ENCODE assay signal across 8 cellular contexts in genomic region chr2:216015722-216016464, GRCh38. TPM values are rescaled to one million over a fixed set of nuclear protein-coding genes. Genes with fewer than 3 reads are reported as not detected.
DNase-seq lines count a peak whose midpoint lies in the region; ATAC-seq and TF ChIP-seq lines count a peak whose summit lies in the region.

No MANE protein-coding gene starts in this region.

- H3K27me3 Mint-ChIP-seq in activated CD8-positive, alpha-beta T cell treated with anti-CD3 and anti-CD28 coated beads, Interleukin-2, amount 10 ng/mL, durations not matched to agents 7 days and 5 days (ENCODE audit: low read depth) = no peaks in the 10 kb centered on the region

- peak overlapping the region; percentile 91 for H3K27ac Mint-ChIP-seq in activated CD8-positive, alpha-beta T cell treated with anti-CD3 and anti-CD28 coated beads, Interleukin-2, amount 10 ng/mL, durations not matched to agents 7 days and 5 days

- peak overlapping the region; percentile 34 for H2AK9ac ChIP-seq in IMR-90 (replicated peaks; ENCODE audit: low read depth, low read length, poor library complexity)

- no peak overlapping the region for H2BK15ac ChIP-seq in IMR-90 (ENCODE audit: low read depth, low read length)

- H3K4me3 ChIP-seq in IMR-90 (ENCODE audit: insufficient read depth, low read depth, low read length) = no peak overlapping the region

- no peak overlapping the region for H4K5ac ChIP-seq in IMR-90 (ENCODE audit: low read depth, low read length)

- ATAC-seq in GM21423 (IDR thresholded peaks at IDR 0.05; ENCODE audit: unreplicated experiment) (peak; percentile 84), IMR-90 (ENCODE audit: low read depth) (no peak)
- ATAC-seq in activated CD8-positive, alpha-beta T cell treated with anti-CD3 and anti-CD28 coated beads, Interleukin-2, amount 10 ng/mL, durations not matched to agents 7 days and 5 days = peak; percentile 74

- no peak overlapping the region for H2BK20ac ChIP-seq in IMR-90 (ENCODE audit: low read depth, low read length)

- H3K23ac ChIP-seq in IMR-90 (ENCODE audit: low read depth, low read length) = no peak overlapping the region

- no peak overlapping the region for H3K4me2 ChIP-seq in IMR-90 (ENCODE audit: low read depth, low read length)

- no peak overlapping the region for H3K27ac ChIP-seq in IMR-90 (ENCODE audit: insufficient read depth, low read length)

- intact Hi-C loops in IMR-90 (cut with micrococcal nuclease) = no loop called here

- POLR2A ChIA-PET in IMR-90 (lab: Charles Lee; ENCODE audit: unreplicated experiment) = no interaction called here
- POLR2A ChIA-PET in activated CD8-positive, alpha-beta T cell treated with anti-CD3 and anti-CD28 coated beads, Interleukin-2, amount 10 ng/mL, durations not matched to agents 7 days and 5 days (lab: Charles Lee) = interaction anchor here (0.8 to 1.8 kb wide), 5 partner anchors 10 to 337 kb away, joined by 3 to 12 read pairs (median 3); partner anchors contain the start of gene XRCC5

- H3K36me3 Mint-ChIP-seq in activated CD8-positive, alpha-beta T cell treated with anti-CD3 and anti-CD28 coated beads, Interleukin-2, amount 10 ng/mL, durations not matched to agents 7 days and 5 days (ENCODE audit: low read depth) = peaks cover 7% of the 10 kb centered on the region

- dilution Hi-C loops in IMR-90 (cut with HindIII; ENCODE audit: low sequenced_read_pairs, unreplicated experiment) = no loop called here

- 75% methylated on average over 1 of the region's 5 CpGs; no CpG with 5 or more reads in 1 of the 2 experiments for WGBS in IMR-90 (ENCODE audit: extremely low coverage in 2 of 2, insufficient read length in 1 of 2), 2 experiments

- H3K27me3 ChIP-seq in IMR-90 (ENCODE audit: control insufficient read depth, insufficient read depth, low read length) = no peaks in the 10 kb centered on the region

- no peak for TF ChIP-seq RAD21 in IMR-90 (IDR thresholded peaks at IDR 0.05; ENCODE audit: low read length)

- H3K56ac ChIP-seq in IMR-90 (ENCODE audit: extremely low read depth, insufficient read depth, low read length) = no peak overlapping the region

- no peak overlapping the region for H2AK5ac ChIP-seq in IMR-90 (ENCODE audit: low read depth, low read length)

- H3K14ac ChIP-seq in IMR-90 (replicated peaks; ENCODE audit: low read depth, low read length) = no peak overlapping the region

- no peak overlapping the region for H3K4ac ChIP-seq in IMR-90 (ENCODE audit: low read depth, low read length)

- H3K9me3 ChIP-seq in IMR-90 (ENCODE audit: control insufficient read depth, insufficient read depth, low read length) = no peaks in the 10 kb centered on the region

- in situ Hi-C loops in GM13976 (cut with MboI; ENCODE audit: low sequenced_read_pairs, unreplicated experiment) (loop anchor here (5.0 kb wide), 1 partner anchor 64 kb away; no protein-coding TSS in a partner anchor), IMR-90 (cut with MboI; ENCODE audit: low sequenced_read_pairs) (no loop called here)

- H2AFZ ChIP-seq in IMR-90 (replicated peaks; ENCODE audit: low read length, poor library complexity) = no peak overlapping the region

- no peaks in the 10 kb centered on the region for H4K20me1 ChIP-seq in IMR-90 (ENCODE audit: insufficient read depth, low read length)

- H3K9me3 Mint-ChIP-seq in activated CD8-positive, alpha-beta T cell treated with anti-CD3 and anti-CD28 coated beads, Interleukin-2, amount 10 ng/mL, durations not matched to agents 7 days and 5 days (ENCODE audit: insufficient read depth) = peaks cover 5% of the 10 kb centered on the region

- no peaks in the 10 kb centered on the region for H3K9me1 ChIP-seq in IMR-90 (ENCODE audit: insufficient read depth, low read length)

- no peak for TF ChIP-seq CTCF in GM13976 (IDR thresholded peaks at IDR 0.05; ENCODE audit: borderline replicate concordance, control extremely low read depth, extremely low read depth, insufficient read depth, missing control alignments)
- no peak for TF ChIP-seq CTCF in IMR-90 (conservative IDR thresholded peaks at IDR 0.05; ENCODE audit: low read depth, low read length)

- H4K8ac ChIP-seq in IMR-90 (ENCODE audit: low read depth in 2 of 2, low read length in 2 of 2) = no peak overlapping the region

- peaks cover 56% of the 10 kb centered on the region for H3K4me1 Mint-ChIP-seq in activated CD8-positive, alpha-beta T cell treated with anti-CD3 and anti-CD28 coated beads, Interleukin-2, amount 10 ng/mL, durations not matched to agents 7 days and 5 days (ENCODE audit: low read depth)

- peak overlapping the region; percentile 62 for H3K4me3 Mint-ChIP-seq in activated CD8-positive, alpha-beta T cell treated with anti-CD3 and anti-CD28 coated beads, Interleukin-2, amount 10 ng/mL, durations not matched to agents 7 days and 5 days

- BruUV-seq in IMR-90 (replicated peaks; lab: Mats Ljungman, UMichigan) = no TSS peak

- no peak overlapping the region for H3K9ac ChIP-seq in IMR-90 (ENCODE audit: low read depth, low read length)

- TF ChIP-seq POLR2A in IMR-90 (IDR thresholded peaks at IDR 0.05; ENCODE audit: low read depth, low read length) = no peak

- H3K36me3 ChIP-seq in IMR-90 (ENCODE audit: control insufficient read depth, insufficient read depth, low read length) = no peaks in the 10 kb centered on the region

- H3K18ac ChIP-seq in IMR-90 (ENCODE audit: low read depth, low read length) = no peak overlapping the region

- no peak overlapping the region for H2BK120ac ChIP-seq in IMR-90 (ENCODE audit: low read depth, low read length)

- CTCF ChIA-PET in IMR-90 (lab: Yijun Ruan, JAX) = no interaction called here
- CTCF ChIA-PET in activated CD8-positive, alpha-beta T cell treated with anti-CD3 and anti-CD28 coated beads, Interleukin-2, amount 10 ng/mL, durations not matched to agents 7 days and 5 days (lab: Charles Lee) = interaction anchor here (0.7 to 11.0 kb wide), 14 partner anchors 8 to 104 kb away, joined by 3 to 138 read pairs (median 4); partner anchors contain the start of gene XRCC5

- peaks cover 2% of the 10 kb centered on the region; the same call in 1 of the 2 replicates for H3K4me1 ChIP-seq in IMR-90 (ENCODE audit: control insufficient read depth, insufficient read depth, low read length)

- no peak overlapping the region for H2BK5ac ChIP-seq in IMR-90 (ENCODE audit: low read depth, low read length, poor library complexity, severe bottlenecking)

- H3K79me1 ChIP-seq in IMR-90 (ENCODE audit: low read depth in 1 of 2, low read length in 2 of 2) = no peaks in the 10 kb centered on the region

- peak; percentile 65 for DNase-seq in GM13976 (ENCODE audit: low spot score)
- DNase-seq in IMR-90 = no peak
- peak; percentile 81 for DNase-seq in activated CD8-positive, alpha-beta T cell treated with anti-CD3 and anti-CD28 coated beads, Interleukin-2, amount 10 ng/mL, durations not matched to agents 7 days and 5 days
- DNase-seq in stimulated activated CD4-positive, alpha-beta T cell treated with anti-CD3 and anti-CD28 coated beads, Interleukin-2, amount 100 ng/mL, for 24 hours = peak; percentile 32 to 48
- DNase-seq in NCI-H1048 (lab: John Stamatoyannopoulos, UW) = no peak
- DNase-seq in SW 1271 (lab: John Stamatoyannopoulos, UW) = no peak
- no peak for DNase-seq in cortex of kidney (lab: John Stamatoyannopoulos, UW)

- H4K91ac ChIP-seq in IMR-90 (ENCODE audit: insufficient read depth, low read depth, low read length) = no peak overlapping the region

TF ChIP-seq in IMR-90, 13 proteins besides CTCF, POLR2A, EP300 and RAD21:
- no peak for TF ChIP-seq RFX5 (IDR thresholded peaks at IDR 0.05; ENCODE audit: low read depth, low read length)
- TF ChIP-seq MAFK (IDR thresholded peaks at IDR 0.05; ENCODE audit: low read depth, low read length) = no peak
- TF ChIP-seq BHLHE40 (IDR thresholded peaks at IDR 0.05; ENCODE audit: low read depth, low read length) = no peak
- no peak for TF ChIP-seq FOS (IDR thresholded peaks at IDR 0.05; ENCODE audit: low read depth, low read length)
- TF ChIP-seq RCOR1 (IDR thresholded peaks at IDR 0.05; ENCODE audit: insufficient replicate concordance, low read length) = no peak
- no peak for TF ChIP-seq NFE2L2 (IDR thresholded peaks at IDR 0.05; ENCODE audit: low read depth, low read length)
- no peak for TF ChIP-seq USF2 (IDR thresholded peaks at IDR 0.05; ENCODE audit: low read depth, low read length)
- TF ChIP-seq SMC3 (IDR thresholded peaks at IDR 0.05; ENCODE audit: low read depth, low read length) = no peak
- TF ChIP-seq ELK1 (IDR thresholded peaks at IDR 0.05; ENCODE audit: borderline replicate concordance, low read depth, low read length) = no peak
- TF ChIP-seq CEBPB (IDR thresholded peaks at IDR 0.05; ENCODE audit: low read depth, low read length) = no peak
- TF ChIP-seq MXI1 (IDR thresholded peaks at IDR 0.05; ENCODE audit: borderline replicate concordance, low read depth, low read length) = no peak
- no peak for TF ChIP-seq MAZ (IDR thresholded peaks at IDR 0.05; ENCODE audit: borderline replicate concordance, low read depth, low read length)
- no peak for TF ChIP-seq CHD1 (IDR thresholded peaks at IDR 0.05; ENCODE audit: low read depth, low read length)
TF ChIP-seq in IMR-90: peak in this region for 0.

RNA-seq across cellular contexts. Expression of gene MREG, which starts 2.5 kb away (rescaled TPM):
- 1.7 and 1.8 TPM in 2 replicates for total RNA-seq in IMR-90 (2012; rRNA removed)
- polyA plus RNA-seq in IMR-90 (2012; rRNA removed) = 1.0 and 1.1 TPM in 2 replicates
- polyA plus RNA-seq in IMR-90 (2012; cell fraction: cytosol; rRNA removed) = 0.34 and 0.43 TPM in 2 replicates
- 0.20 and 1.4 TPM in 2 replicates for polyA plus RNA-seq in IMR-90 (2012; cell fraction: nucleus; rRNA removed; ENCODE audit: low replicate concordance)
- total RNA-seq in activated CD8-positive, alpha-beta T cell treated with anti-CD3 and anti-CD28 coated beads, Interleukin-2, amount 10 ng/mL, durations not matched to agents 7 days and 5 days = 10 to 100 TPM; 10.9 to 12.1 TPM

Comparison
In these comparisons a context has a peak if more than half of its experiments do, and no peak if none do; other contexts are left out.
1. DNase-seq: peak in GM13976 (single experiment), activated CD8-positive, alpha-beta T cell treated with anti-CD3 and anti-CD28 coated beads, Interleukin-2, amount 10 ng/mL, durations not matched to agents 7 days and 5 days (single experiment) and stimulated activated CD4-positive, alpha-beta T cell treated with anti-CD3 and anti-CD28 coated beads, Interleukin-2, amount 100 ng/mL, for 24 hours (2 of 2); none in IMR-90 (single experiment), NCI-H1048 (single experiment), SW 1271 (0 of 2) and cortex of kidney (single experiment).